Comparison of ENCODE assay signal across 25 cellular contexts in genomic region chr3:37605754-37606153, GRCh38.
"Had no signal": no experiment of that assay in that cellular context is flagged by ENCODE, and none has a peak within 500 bp of the region (broad histone marks: within the 10 kb centered on the region; RNA-seq: fewer than 3 reads in every experiment).

No MANE protein-coding gene starts in this region.

- H3K27ac Mint-ChIP-seq: activated naive CD4-positive, alpha-beta T cell treated with anti-CD3 and anti-CD28 coated beads for 36 hours; activated naive CD8-positive, alpha-beta T cell treated with anti-CD3 and anti-CD28 coated beads for 36 hours; activated T-cell treated with anti-CD3 and anti-CD28 coated beads, Interleukin-2, amount 50 U/mL, for 72 hours; immature natural killer cell; natural killer cell treated with Interleukin-12 subunit alpha and Interleukin-12 subunit beta and Interleukin-15 and Interleukin-18, amount 100 ng/mL, for 72 hours had no signal

- H3K4me3 Mint-ChIP-seq: activated naive CD4-positive, alpha-beta T cell treated with anti-CD3 and anti-CD28 coated beads for 36 hours; activated naive CD8-positive, alpha-beta T cell treated with anti-CD3 and anti-CD28 coated beads for 36 hours; activated T-cell treated with anti-CD3 and anti-CD28 coated beads, Interleukin-2, amount 50 U/mL, for 72 hours; immature natural killer cell; natural killer cell treated with Interleukin-12 subunit alpha and Interleukin-12 subunit beta and Interleukin-15 and Interleukin-18, amount 100 ng/mL, for 72 hours had no signal

- H3K36me3 Mint-ChIP-seq: activated naive CD8-positive, alpha-beta T cell treated with anti-CD3 and anti-CD28 coated beads for 36 hours; immature natural killer cell; natural killer cell treated with Interleukin-12 subunit alpha and Interleukin-12 subunit beta and Interleukin-15 and Interleukin-18, amount 100 ng/mL, for 72 hours had no signal

- H3K4me3 ChIP-seq: adrenal gland, pancreas, prostate gland, smooth muscle cell, vagina had no signal

- H3K27ac ChIP-seq: pancreas, vagina had no signal

- H3K4me1 ChIP-seq: pancreas had no signal

- H3K27me3 ChIP-seq: adrenal gland, pancreas, vagina had no signal

- H3K4me1 Mint-ChIP-seq: activated naive CD8-positive, alpha-beta T cell treated with anti-CD3 and anti-CD28 coated beads for 36 hours; immature natural killer cell had no signal

- DNase-seq: activated CD4-positive, alpha-beta T cell treated with anti-CD3 and anti-CD28 coated beads for 4 hours; activated CD4-positive, alpha-beta T cell treated with anti-CD3 and anti-CD28 coated beads, Interleukin-2, amount 50 U/mL, for 4 hours; activated CD4-positive, CD25-positive, alpha-beta regulatory T cell; activated effector memory CD4-positive, alpha-beta T cell treated with anti-CD3 and anti-CD28 coated beads, Interleukin-2, amount 50 U/mL, for 16 hours; activated naive CD4-positive, alpha-beta T cell treated with anti-CD3 and anti-CD28 coated beads for 36 hours; activated naive CD8-positive, alpha-beta T cell treated with anti-CD3 and anti-CD28 coated beads for 36 hours; activated T-cell treated with anti-CD3 and anti-CD28 coated beads for 4 hours; activated T-cell treated with anti-CD3 and anti-CD28 coated beads, Interleukin-2, amount 50 U/mL, for 72 hours; caudate nucleus; head of caudate nucleus; hypothalamus; immature natural killer cell; kidney; midbrain; pancreas; stimulated activated CD4-positive, alpha-beta T cell treated with anti-CD3 and anti-CD28 coated beads, Interleukin-1b, Interleukin-23, amount 100 ng/mL, for 48 hours; stimulated activated CD4-positive, alpha-beta T cell treated with anti-CD3 and anti-CD28 coated beads, Interleukin-4, amount 100 ng/mL, for 4 hours; stimulated activated CD8-positive, alpha-beta memory T cell treated with anti-CD3 and anti-CD28 coated beads, Interleukin-4, amount 100 ng/mL, for 48 hours; stimulated activated naive CD4-positive, alpha-beta T cell; trophoblast cell had no signal

- H3K36me3 ChIP-seq: adrenal gland, pancreas, prostate gland, vagina had no signal

- H3K27me3 Mint-ChIP-seq: activated naive CD8-positive, alpha-beta T cell treated with anti-CD3 and anti-CD28 coated beads for 36 hours had no signal

- H3K9me3 ChIP-seq: adrenal gland, pancreas, prostate gland, vagina had no signal

- H3K9me3 Mint-ChIP-seq: activated naive CD4-positive, alpha-beta T cell treated with anti-CD3 and anti-CD28 coated beads for 36 hours; activated naive CD8-positive, alpha-beta T cell treated with anti-CD3 and anti-CD28 coated beads for 36 hours; activated T-cell treated with anti-CD3 and anti-CD28 coated beads, Interleukin-2, amount 50 U/mL, for 72 hours; immature natural killer cell; natural killer cell treated with Interleukin-12 subunit alpha and Interleukin-12 subunit beta and Interleukin-15 and Interleukin-18, amount 100 ng/mL, for 72 hours had no signal

- ATAC-seq: activated T-cell treated with anti-CD3 and anti-CD28 coated beads, Interleukin-2, amount 50 U/mL, for 72 hours; natural killer cell treated with Interleukin-12 subunit alpha and Interleukin-12 subunit beta and Interleukin-15 and Interleukin-18, amount 100 ng/mL, for 72 hours; pancreas had no signal
